In the genomic region with DNA sequence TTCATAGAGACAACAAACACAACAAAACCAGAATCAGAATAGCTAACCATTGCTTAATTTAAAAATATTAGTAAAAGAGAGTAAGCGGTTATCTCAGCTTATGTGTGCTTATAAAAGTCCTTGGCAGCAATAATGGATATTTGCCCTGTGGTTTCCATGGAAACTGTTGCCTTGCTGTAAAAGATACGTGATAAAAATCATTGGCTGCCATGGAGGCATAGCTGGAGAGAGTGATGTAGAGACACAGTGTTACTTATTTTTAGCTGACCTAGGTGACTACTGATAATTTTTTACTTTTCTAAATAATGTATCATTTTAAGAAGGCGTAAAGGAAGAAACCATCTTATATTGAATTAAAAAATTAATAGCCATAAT, we compare ENCODE assay signal across 8 cellular contexts.
DNase-seq lines count a peak whose midpoint lies in the region; ATAC-seq and TF ChIP-seq lines count a peak whose summit lies in the region.

No MANE protein-coding gene starts in this region.

- no peak for ATAC-seq in HG02981 (IDR thresholded peaks at IDR 0.05; ENCODE audit: unreplicated experiment)

- H3K4me1 ChIP-seq in osteoblast (ENCODE audit: insufficient read depth, low read length) (no peaks in the 10 kb centered on the region), ovary (ENCODE audit: insufficient read depth) (peaks cover 2% of the 10 kb centered on the region)

- TF ChIP-seq CTCF in osteoblast (IDR thresholded peaks at IDR 0.05; ENCODE audit: extremely low read depth, low read depth, low read length), result no peak
- TF ChIP-seq CTCF in ovary (IDR thresholded peaks at IDR 0.05), result no peak

- no peak overlapping the region for H2AFZ ChIP-seq in osteoblast (ENCODE audit: low read length)

- no peak for TF ChIP-seq EP300 in ovary (IDR thresholded peaks at IDR 0.05)

- no peak for TF ChIP-seq POLR2A in ovary (IDR thresholded peaks at IDR 0.05)

- intact Hi-C loops in ovary (cut with DNase I), result no loop called here

- 19 to 35% (median 26%) methylated on average over 3 of the region's 3 CpGs for WGBS in ovary, 3 donors

- no peak overlapping the region for H3K4me2 ChIP-seq in osteoblast (ENCODE audit: insufficient read depth, low read length)

- H3K9me3 ChIP-seq in osteoblast (ENCODE audit: low read depth, low read length), result no peaks in the 10 kb centered on the region
- no peaks in the 10 kb centered on the region for H3K9me3 ChIP-seq in ovary

- peaks cover 4% of the 10 kb centered on the region for H4K20me1 ChIP-seq in osteoblast (ENCODE audit: insufficient read depth, low read length)

- no peaks in the 10 kb centered on the region for H3K27me3 ChIP-seq in osteoblast (ENCODE audit: insufficient read depth, low read length)
- no peaks in the 10 kb centered on the region for H3K27me3 ChIP-seq in ovary

- H3K79me2 ChIP-seq in osteoblast (ENCODE audit: insufficient read depth, low read length), result peaks cover 27% of the 10 kb centered on the region

- DNase-seq in DMS 273 treated with DMSO at 0.1 percent for 48 hours (lab: John Stamatoyannopoulos, UW), result peak; percentile 49
- DNase-seq in NCI-H2081 (lab: John Stamatoyannopoulos, UW), result peak; percentile 69 to 84
- peak; percentile 89 for DNase-seq in cerebellar cortex (ENCODE audit: low spot score)
- DNase-seq in osteoblast (ENCODE audit: insufficient read length, low spot score, missing footprints), result no peak
- no peak for DNase-seq in islet precursor cell
- DNase-seq in ovary, result no peak
- no peak for DNase-seq in foreskin melanocyte

- H3K36me3 ChIP-seq in osteoblast (ENCODE audit: insufficient read depth, low read length), result no peaks in the 10 kb centered on the region
- H3K36me3 ChIP-seq in ovary, result no peaks in the 10 kb centered on the region

- H3K27ac ChIP-seq in osteoblast (ENCODE audit: low read depth, low read length) (peak overlapping the region; percentile 38), ovary (no peak overlapping the region)

- H3K4me3 ChIP-seq in osteoblast (ENCODE audit: insufficient read depth, low read length) (no peak overlapping the region), ovary (no peak overlapping the region)

Comparison
In these comparisons a context has a peak if more than half of its experiments do, and no peak if none do; other contexts are left out.
1. DNase-seq: peak in DMS 273 treated with DMSO at 0.1 percent for 48 hours (single experiment), NCI-H2081 (2 of 2) and cerebellar cortex (single experiment); none in osteoblast (single experiment), islet precursor cell (single experiment), ovary (0 of 5) and foreskin melanocyte (single experiment).